28 cellular contexts compared by ENCODE assay signal in the genomic region with DNA sequence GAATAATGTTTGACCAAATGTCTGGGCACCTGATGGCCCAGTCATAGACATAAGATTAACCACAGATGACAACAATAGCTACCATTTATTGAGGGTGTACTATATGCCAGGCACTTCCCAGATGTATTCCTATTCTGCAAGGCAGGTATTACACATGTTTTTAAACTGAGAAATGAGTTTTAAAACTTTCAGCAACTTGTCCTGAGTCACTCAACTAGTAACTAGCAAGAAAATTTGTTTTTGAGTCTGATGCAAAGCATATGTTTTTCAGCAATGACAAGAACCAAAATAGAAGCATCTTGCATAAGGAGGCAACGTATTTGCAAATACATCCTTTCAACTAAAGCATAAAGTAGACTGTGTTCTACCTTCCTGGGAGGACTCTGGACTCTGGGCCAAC. TPM values are rescaled to one million over a fixed set of nuclear protein-coding genes. Genes with fewer than 3 reads are reported as not detected.
"Had no signal": no experiment of that assay in that cellular context is flagged by ENCODE, and none has a peak within 500 bp of the region (broad histone marks: within the 10 kb centered on the region; RNA-seq: fewer than 3 reads in every experiment).

No MANE protein-coding gene starts in this region.

- H3K4me1 Mint-ChIP-seq: brain; central memory CD8-positive, alpha-beta T cell; WTC11 had no signal

- H3K4me3 Mint-ChIP-seq: activated naive CD8-positive, alpha-beta T cell treated with anti-CD3 and anti-CD28 coated beads, Interleukin-2, amount 50 U/mL, for 24 hours; activated T-cell treated with anti-CD3 and anti-CD28 coated beads, Interleukin-2, amount 50 U/mL, for 4 hours; brain; central memory CD8-positive, alpha-beta T cell; T-helper 17 cell; WTC11 had no signal

- H3K36me3 Mint-ChIP-seq: activated naive CD4-positive, alpha-beta T cell treated with anti-CD3 and anti-CD28 coated beads, Interleukin-2, amount 50 U/mL, for 72 hours had no signal

- FAIRE-seq: astrocyte had no signal

- ATAC-seq: activated naive CD4-positive, alpha-beta T cell treated with anti-CD3 and anti-CD28 coated beads, Interleukin-2, amount 50 U/mL, for 72 hours; activated naive CD8-positive, alpha-beta T cell treated with anti-CD3 and anti-CD28 coated beads, Interleukin-2, amount 50 U/mL, for 24 hours; activated T-cell treated with anti-CD3 and anti-CD28 coated beads, Interleukin-2, amount 50 U/mL, for 4 hours; T-helper 17 cell; WTC11 had no signal

- H3K27me3 ChIP-seq: Peyer's patch, SJSA1 had no signal

- DNase-seq: activated CD4-positive, alpha-beta T cell treated with anti-CD3 and anti-CD28 coated beads for 48 hours; activated CD4-positive, alpha-beta T cell treated with anti-CD3 and anti-CD28 coated beads, Interleukin-2, amount 50 U/mL, for 48 hours; activated CD4-positive, CD25-positive, alpha-beta regulatory T cell treated with anti-CD3 and anti-CD28 coated beads, Interleukin-2, amount 50 U/mL, for 72 hours; activated CD8-positive, alpha-beta memory T cell treated with anti-CD3 and anti-CD28 coated beads for 24 hours; activated effector memory CD4-positive, alpha-beta T cell treated with anti-CD3 and anti-CD28 coated beads, Interleukin-2, amount 50 U/mL, for 16 hours; activated naive CD4-positive, alpha-beta T cell treated with Interleukin-2 at 50 U/mL for 16 hours; activated naive CD8-positive, alpha-beta T cell treated with anti-CD3 and anti-CD28 coated beads, Interleukin-2, amount 50 U/mL, for 24 hours; activated T-cell treated with anti-CD3 and anti-CD28 coated beads, Interleukin-2, amount 50 U/mL, for 4 hours; amygdala; KG1; NCI-H1092; NCI-H1417; NCI-H1694 treated with DMSO at 0.1 percent for 48 hours; NCI-H2029 treated with DMSO at 0.1 percent for 48 hours; NCI-H345; NCI-H510A; NCI-H526 treated with DMSO at 0.1 percent for 48 hours; Peyer's patch; SHP77; T-helper 17 cell; T-helper 9 cell had no signal

- H3K9me3 ChIP-seq: Peyer's patch, SJSA1 had no signal

- H3K27ac ChIP-seq: Peyer's patch, SJSA1 had no signal

- H3K27ac Mint-ChIP-seq: activated naive CD4-positive, alpha-beta T cell treated with anti-CD3 and anti-CD28 coated beads, Interleukin-2, amount 50 U/mL, for 72 hours; activated naive CD8-positive, alpha-beta T cell treated with anti-CD3 and anti-CD28 coated beads, Interleukin-2, amount 50 U/mL, for 24 hours; brain; T-helper 17 cell; WTC11 had no signal

- H3K4me3 ChIP-seq: Peyer's patch, SJSA1 had no signal

- H3K27me3 Mint-ChIP-seq: activated naive CD8-positive, alpha-beta T cell treated with anti-CD3 and anti-CD28 coated beads, Interleukin-2, amount 50 U/mL, for 24 hours; central memory CD8-positive, alpha-beta T cell; T-helper 17 cell had no signal

- H3K9me3 Mint-ChIP-seq: activated naive CD4-positive, alpha-beta T cell treated with anti-CD3 and anti-CD28 coated beads, Interleukin-2, amount 50 U/mL, for 72 hours; activated naive CD8-positive, alpha-beta T cell treated with anti-CD3 and anti-CD28 coated beads, Interleukin-2, amount 50 U/mL, for 24 hours; activated T-cell treated with anti-CD3 and anti-CD28 coated beads, Interleukin-2, amount 50 U/mL, for 4 hours; brain; central memory CD8-positive, alpha-beta T cell; WTC11 had no signal

- H3K4me1 ChIP-seq: Peyer's patch, SJSA1 had no signal

RNA-seq across cellular contexts. Expression of a gene that starts 47.3 kb away (rescaled TPM):
- total RNA-seq: activated naive CD4-positive, alpha-beta T cell treated with anti-CD3 and anti-CD28 coated beads, Interleukin-2, amount 50 U/mL, for 72 hours; activated T-cell treated with anti-CD3 and anti-CD28 coated beads, Interleukin-2, amount 50 U/mL, for 4 hours; astrocyte; M059J; T-helper 17 cell; WTC11 had no signal
